In the genomic region with DNA sequence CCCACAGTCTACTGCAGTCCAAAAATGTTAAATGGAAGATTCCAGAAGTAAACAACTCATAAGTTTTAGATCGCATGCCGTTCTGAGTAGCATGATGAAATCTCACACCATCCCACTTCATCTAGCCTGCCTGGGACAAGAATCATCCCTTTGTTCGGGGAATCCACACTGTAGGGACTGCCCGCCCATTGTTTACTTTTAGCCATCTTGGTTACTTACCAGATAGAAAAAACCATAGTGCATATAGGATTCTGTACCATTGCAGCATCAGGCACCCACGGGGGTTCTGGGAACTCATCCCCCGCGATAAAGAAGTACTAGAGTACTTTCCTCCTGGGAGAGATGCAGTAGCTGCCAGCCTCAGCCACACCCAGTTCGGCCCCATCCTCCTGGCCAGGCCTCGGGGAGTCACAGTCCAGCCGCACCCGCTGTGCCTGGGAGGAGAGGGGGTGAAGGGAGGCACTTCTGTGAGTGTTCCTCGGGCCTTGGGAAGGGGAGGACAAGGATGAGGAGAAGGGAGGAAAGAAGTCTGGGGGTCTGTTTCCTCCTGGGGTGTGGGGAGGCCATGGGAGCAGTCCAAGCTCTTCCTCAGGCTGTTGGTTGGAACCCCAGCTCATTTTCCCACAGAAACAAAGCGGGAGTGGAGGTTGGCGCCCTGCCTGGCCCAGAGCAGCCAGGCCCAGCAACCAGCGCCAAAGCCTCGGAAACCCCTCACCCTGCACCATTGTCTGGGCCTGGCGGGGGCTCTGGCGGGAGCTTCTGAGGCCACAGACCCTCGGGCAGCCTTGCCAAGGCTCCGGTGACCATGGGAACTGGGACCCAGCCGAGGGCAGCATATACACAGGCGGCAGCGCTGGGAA, we compare ENCODE assay signal across 8 cellular contexts. TPM values are rescaled to one million over a fixed set of nuclear protein-coding genes. Genes with fewer than 3 reads are reported as not detected.
DNase-seq lines count a peak whose midpoint lies in the region; ATAC-seq and TF ChIP-seq lines count a peak whose summit lies in the region.
"Had no signal": no experiment of that assay in that cellular context is flagged by ENCODE, and none has a peak within 500 bp of the region (broad histone marks: within the 10 kb centered on the region; RNA-seq: fewer than 3 reads in every experiment).

No MANE protein-coding gene starts in this region.

- H3K36me3 Mint-ChIP-seq in CD4-positive, alpha-beta memory T cell, result peaks cover 0 to 2% of the 10 kb centered on the region in 2 donors
- no peaks in the 10 kb centered on the region for H3K36me3 Mint-ChIP-seq in brain
- H3K36me3 Mint-ChIP-seq in activated naive CD4-positive, alpha-beta T cell treated with anti-CD3 and anti-CD28 coated beads, Interleukin-2, amount 50 U/mL, for 72 hours, result no peaks in the 10 kb centered on the region

- no peak overlapping the region for H3K4me3 ChIP-seq in CD4-positive, alpha-beta memory T cell (ENCODE audit: low read length in 2 of 2)
- H3K4me3 ChIP-seq in mucosa of descending colon, result no peak overlapping the region

- CTCF ChIA-PET in CD4-positive, alpha-beta memory T cell (lab: Charles Lee; ENCODE audit: partially characterized antibody), result interaction anchor here (14.1 kb wide), 1 partner anchor 11 kb away, joined by 266 read pairs; the partner anchor contains the start of gene WBP2

- H3K9me3 Mint-ChIP-seq in CD4-positive, alpha-beta memory T cell, result no peaks in the 10 kb centered on the region
- H3K9me3 Mint-ChIP-seq in brain, result peaks cover 0 to under 1% (median 0%) of the 10 kb centered on the region in 5 experiments
- H3K9me3 Mint-ChIP-seq in activated naive CD4-positive, alpha-beta T cell treated with anti-CD3 and anti-CD28 coated beads, Interleukin-2, amount 50 U/mL, for 72 hours, result no peaks in the 10 kb centered on the region

- no peak overlapping the region for H3K4me3 Mint-ChIP-seq in CD4-positive, alpha-beta memory T cell
- peak overlapping the region in 3 of 5 experiments; percentile 7 to 71 (median 50) for H3K4me3 Mint-ChIP-seq in brain

- DNase-seq in CD4-positive, alpha-beta memory T cell, result no peak
- peak; percentile 64 to 84 (median 79) for DNase-seq in mucosa of descending colon
- no peak for DNase-seq in activated CD8-positive, alpha-beta memory T cell treated with anti-CD3 and anti-CD28 coated beads, Interleukin-2, amount 50 U/mL, for 4 hours
- DNase-seq in activated naive CD4-positive, alpha-beta T cell treated with anti-CD3 and anti-CD28 coated beads, Interleukin-2, amount 50 U/mL, for 72 hours (ENCODE audit: low spot score in 2 of 2), result no peak
- DNase-seq: stimulated activated naive CD4-positive, alpha-beta T cell; T-helper 2 cell had no signal

- peak; percentile 68 for ATAC-seq in mucosa of descending colon
- ATAC-seq in activated naive CD4-positive, alpha-beta T cell treated with anti-CD3 and anti-CD28 coated beads, Interleukin-2, amount 50 U/mL, for 72 hours, result no peak
- ATAC-seq in HG02885 (IDR thresholded peaks at IDR 0.05; ENCODE audit: poor library complexity, unreplicated experiment), result no peak

- H3K4me1 Mint-ChIP-seq in CD4-positive, alpha-beta memory T cell, result peaks cover 16 to 41% (median 30%) of the 10 kb centered on the region in 4 donors
- H3K4me1 Mint-ChIP-seq in brain, result peaks cover 42% of the 10 kb centered on the region

- H3K9me3 ChIP-seq in CD4-positive, alpha-beta memory T cell (ENCODE audit: control insufficient read depth in 1 of 2, low read length in 2 of 2), result no peaks in the 10 kb centered on the region
- no peaks in the 10 kb centered on the region for H3K9me3 ChIP-seq in mucosa of descending colon

- peak overlapping the region in 4 of 7 donors; percentile 9 to 78 (median 28) for H3K27ac Mint-ChIP-seq in CD4-positive, alpha-beta memory T cell
- peak overlapping the region; percentile 78 to 86 (median 80) for H3K27ac Mint-ChIP-seq in brain
- no peak overlapping the region for H3K27ac Mint-ChIP-seq in activated naive CD4-positive, alpha-beta T cell treated with anti-CD3 and anti-CD28 coated beads, Interleukin-2, amount 50 U/mL, for 72 hours

- TF ChIP-seq CTCF in brain (conservative IDR thresholded peaks at IDR 0.05) (no peak), mucosa of descending colon (IDR thresholded peaks at IDR 0.05) (no peak)

- POLR2A ChIA-PET in CD4-positive, alpha-beta memory T cell (lab: Charles Lee; ENCODE audit: partially characterized antibody), result interaction anchor here (1.1 to 16.3 kb wide), 3 partner anchors 15 to 95 kb away, joined by 3 to 563 read pairs (median 5); partner anchors contain the start of genes TRIM65, UNC13D and WBP2

- no peaks in the 10 kb centered on the region for H3K27me3 ChIP-seq in CD4-positive, alpha-beta memory T cell (ENCODE audit: insufficient read depth, low read length)

- no peaks in the 10 kb centered on the region for H3K27me3 Mint-ChIP-seq in CD4-positive, alpha-beta memory T cell
- H3K27me3 Mint-ChIP-seq in brain, result peaks cover 5% of the 10 kb centered on the region

- H3K27ac ChIP-seq in CD4-positive, alpha-beta memory T cell (ENCODE audit: low read depth, low read length), result no peak overlapping the region

- intact Hi-C loops in CD4-positive, alpha-beta memory T cell (cut with micrococcal nuclease), result no loop called here
- intact Hi-C loops in mucosa of descending colon (cut with DNase I, micrococcal nuclease), result no loop called here

- peaks cover 30% of the 10 kb centered on the region for H3K4me1 ChIP-seq in CD4-positive, alpha-beta memory T cell (ENCODE audit: insufficient read depth, low read length)
- peaks cover 31% of the 10 kb centered on the region for H3K4me1 ChIP-seq in mucosa of descending colon (ENCODE audit: low read depth)

- no peaks in the 10 kb centered on the region for H3K36me3 ChIP-seq in CD4-positive, alpha-beta memory T cell (ENCODE audit: insufficient read depth, low read length)
- H3K36me3 ChIP-seq in mucosa of descending colon (ENCODE audit: low read depth), result no peaks in the 10 kb centered on the region

RNA-seq across cellular contexts. Expression of gene TRIM47, which starts 8.9 kb away (rescaled TPM):
- 10 to 100 TPM; 17.5 to 22.6 TPM for total RNA-seq in CD4-positive, alpha-beta memory T cell
- polyA plus RNA-seq in CD4-positive, alpha-beta memory T cell, result 10 to 100 TPM; 11.2 to 26.8 TPM
- 46.1 TPM for polyA plus RNA-seq in brain (ENCODE audit: insufficient read depth, low read depth, low replicate concordance)
- total RNA-seq in mucosa of descending colon, result 10 to 100 TPM; 44.5 to 77.4 (median 53.4) TPM
- total RNA-seq in activated naive CD4-positive, alpha-beta T cell treated with anti-CD3 and anti-CD28 coated beads, Interleukin-2, amount 50 U/mL, for 72 hours, result 10 to 100 TPM; 11.5 to 26.2 TPM

RNA-seq across cellular contexts. Expression of gene WBP2, which starts 14.4 kb away (rescaled TPM):
- total RNA-seq in CD4-positive, alpha-beta memory T cell, result 100 to 1,000 TPM; 159 to 160 TPM
- polyA plus RNA-seq in CD4-positive, alpha-beta memory T cell, result 100 to 1,000 TPM in 1 of 2 donors, 10 to 100 TPM in 1; 80.3 to 127 TPM
- 502 TPM for polyA plus RNA-seq in brain (ENCODE audit: insufficient read depth, low read depth, low replicate concordance)
- total RNA-seq in mucosa of descending colon, result 100 to 1,000 TPM in 1 of 3 donors, 10 to 100 TPM in 2; 99.1 to 114 (median 99.8) TPM
- total RNA-seq in activated naive CD4-positive, alpha-beta T cell treated with anti-CD3 and anti-CD28 coated beads, Interleukin-2, amount 50 U/mL, for 72 hours, result 100 to 1,000 TPM in 1 of 2 donors, 10 to 100 TPM in 1; 78.2 to 144 TPM

RNA-seq across cellular contexts. Expression of gene UNC13D, which starts 25.3 kb away (rescaled TPM):
- total RNA-seq in CD4-positive, alpha-beta memory T cell, result 100 to 1,000 TPM; 161 to 171 TPM
- 10 to 100 TPM; 39.6 to 78.9 TPM for polyA plus RNA-seq in CD4-positive, alpha-beta memory T cell
- 1.8 TPM for polyA plus RNA-seq in brain (ENCODE audit: insufficient read depth, low read depth, low replicate concordance)
- 10 to 100 TPM; 18.4 to 40.2 (median 23.0) TPM for total RNA-seq in mucosa of descending colon
- 100 to 1,000 TPM; 128 to 143 TPM for total RNA-seq in activated naive CD4-positive, alpha-beta T cell treated with anti-CD3 and anti-CD28 coated beads, Interleukin-2, amount 50 U/mL, for 72 hours

RNA-seq across cellular contexts. Expression of gene TRIM65, which starts 27.2 kb away (rescaled TPM):
- total RNA-seq in CD4-positive, alpha-beta memory T cell, result 10 to 100 TPM; 36.5 to 36.9 TPM
- 10 to 100 TPM; 17.7 to 28.8 TPM for polyA plus RNA-seq in CD4-positive, alpha-beta memory T cell
- 12.5 TPM for polyA plus RNA-seq in brain (ENCODE audit: insufficient read depth, low read depth, low replicate concordance)
- 10 to 100 TPM; 13.7 to 23.8 (median 15.4) TPM for total RNA-seq in mucosa of descending colon
- 10 to 100 TPM; 16.2 to 31.9 TPM for total RNA-seq in activated naive CD4-positive, alpha-beta T cell treated with anti-CD3 and anti-CD28 coated beads, Interleukin-2, amount 50 U/mL, for 72 hours

RNA-seq across cellular contexts. Expression of gene MRPL38, which starts 35.2 kb away (rescaled TPM):
- total RNA-seq in CD4-positive, alpha-beta memory T cell, result 100 to 1,000 TPM; 126 to 142 TPM
- polyA plus RNA-seq in CD4-positive, alpha-beta memory T cell, result 10 to 100 TPM; 59.1 to 89.0 TPM
- 83.7 TPM for polyA plus RNA-seq in brain (ENCODE audit: insufficient read depth, low read depth, low replicate concordance)
- 10 to 100 TPM; 87.0 to 98.0 (median 89.4) TPM for total RNA-seq in mucosa of descending colon
- total RNA-seq in activated naive CD4-positive, alpha-beta T cell treated with anti-CD3 and anti-CD28 coated beads, Interleukin-2, amount 50 U/mL, for 72 hours, result 100 to 1,000 TPM; 101 to 105 TPM

Comparison
In these comparisons a context has a peak if more than half of its experiments do, and no peak if none do; other contexts are left out.
1. DNase-seq: peak in mucosa of descending colon (3 of 3); none in CD4-positive, alpha-beta memory T cell (0 of 5), activated CD8-positive, alpha-beta memory T cell treated with anti-CD3 and anti-CD28 coated beads, Interleukin-2, amount 50 U/mL, for 4 hours (single experiment) and activated naive CD4-positive, alpha-beta T cell treated with anti-CD3 and anti-CD28 coated beads, Interleukin-2, amount 50 U/mL, for 72 hours (0 of 2).
2. H3K27ac Mint-ChIP-seq: peak in CD4-positive, alpha-beta memory T cell (4 of 7) and brain (5 of 5); none in activated naive CD4-positive, alpha-beta T cell treated with anti-CD3 and anti-CD28 coated beads, Interleukin-2, amount 50 U/mL, for 72 hours (0 of 2).
3. H3K4me3 Mint-ChIP-seq: peak in brain (3 of 5); none in CD4-positive, alpha-beta memory T cell (0 of 8).